ENCODE assay signal across 3 cellular contexts in genomic region chr10:31888442-31888841, GRCh38.
TF ChIP-seq lines count a peak whose summit lies in the region.

No MANE protein-coding gene starts in this region.

TF ChIP-seq in SK-N-SH treated with all-trans-retinoic acid at 6 μM for 48 hours, 23 proteins besides CTCF, POLR2A, EP300 and RAD21:
- no peak for TF ChIP-seq ISL1 (CRISPR knock-in tag; IDR thresholded peaks at IDR 0.05)
- no peak for TF ChIP-seq ZNF70 (CRISPR knock-in tag; IDR thresholded peaks at IDR 0.05)
- TF ChIP-seq ESRRG (CRISPR knock-in tag; IDR thresholded peaks at IDR 0.05) = no peak
- no peak for TF ChIP-seq PPARA (CRISPR knock-in tag; IDR thresholded peaks at IDR 0.05; ENCODE audit: borderline replicate concordance)
- TF ChIP-seq, protein P1, sequence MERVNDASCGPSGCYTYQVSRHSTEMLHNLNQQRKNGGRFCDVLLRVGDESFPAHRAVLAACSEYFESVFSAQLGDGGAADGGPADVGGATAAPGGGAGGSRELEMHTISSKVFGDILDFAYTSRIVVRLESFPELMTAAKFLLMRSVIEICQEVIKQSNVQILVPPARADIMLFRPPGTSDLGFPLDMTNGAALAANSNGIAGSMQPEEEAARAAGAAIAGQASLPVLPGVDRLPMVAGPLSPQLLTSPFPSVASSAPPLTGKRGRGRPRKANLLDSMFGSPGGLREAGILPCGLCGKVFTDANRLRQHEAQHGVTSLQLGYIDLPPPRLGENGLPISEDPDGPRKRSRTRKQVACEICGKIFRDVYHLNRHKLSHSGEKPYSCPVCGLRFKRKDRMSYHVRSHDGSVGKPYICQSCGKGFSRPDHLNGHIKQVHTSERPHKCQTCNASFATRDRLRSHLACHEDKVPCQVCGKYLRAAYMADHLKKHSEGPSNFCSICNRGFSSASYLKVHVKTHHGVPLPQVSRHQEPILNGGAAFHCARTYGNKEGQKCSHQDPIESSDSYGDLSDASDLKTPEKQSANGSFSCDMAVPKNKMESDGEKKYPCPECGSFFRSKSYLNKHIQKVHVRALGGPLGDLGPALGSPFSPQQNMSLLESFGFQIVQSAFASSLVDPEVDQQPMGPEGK (CRISPR knock-in tag; IDR thresholded peaks at IDR 0.05; ENCODE audit: borderline replicate concordance) = no peak
- TF ChIP-seq ARNTL (CRISPR knock-in tag; IDR thresholded peaks at IDR 0.05; ENCODE audit: borderline replicate concordance, low read depth) = no peak
- TF ChIP-seq, protein P2, sequence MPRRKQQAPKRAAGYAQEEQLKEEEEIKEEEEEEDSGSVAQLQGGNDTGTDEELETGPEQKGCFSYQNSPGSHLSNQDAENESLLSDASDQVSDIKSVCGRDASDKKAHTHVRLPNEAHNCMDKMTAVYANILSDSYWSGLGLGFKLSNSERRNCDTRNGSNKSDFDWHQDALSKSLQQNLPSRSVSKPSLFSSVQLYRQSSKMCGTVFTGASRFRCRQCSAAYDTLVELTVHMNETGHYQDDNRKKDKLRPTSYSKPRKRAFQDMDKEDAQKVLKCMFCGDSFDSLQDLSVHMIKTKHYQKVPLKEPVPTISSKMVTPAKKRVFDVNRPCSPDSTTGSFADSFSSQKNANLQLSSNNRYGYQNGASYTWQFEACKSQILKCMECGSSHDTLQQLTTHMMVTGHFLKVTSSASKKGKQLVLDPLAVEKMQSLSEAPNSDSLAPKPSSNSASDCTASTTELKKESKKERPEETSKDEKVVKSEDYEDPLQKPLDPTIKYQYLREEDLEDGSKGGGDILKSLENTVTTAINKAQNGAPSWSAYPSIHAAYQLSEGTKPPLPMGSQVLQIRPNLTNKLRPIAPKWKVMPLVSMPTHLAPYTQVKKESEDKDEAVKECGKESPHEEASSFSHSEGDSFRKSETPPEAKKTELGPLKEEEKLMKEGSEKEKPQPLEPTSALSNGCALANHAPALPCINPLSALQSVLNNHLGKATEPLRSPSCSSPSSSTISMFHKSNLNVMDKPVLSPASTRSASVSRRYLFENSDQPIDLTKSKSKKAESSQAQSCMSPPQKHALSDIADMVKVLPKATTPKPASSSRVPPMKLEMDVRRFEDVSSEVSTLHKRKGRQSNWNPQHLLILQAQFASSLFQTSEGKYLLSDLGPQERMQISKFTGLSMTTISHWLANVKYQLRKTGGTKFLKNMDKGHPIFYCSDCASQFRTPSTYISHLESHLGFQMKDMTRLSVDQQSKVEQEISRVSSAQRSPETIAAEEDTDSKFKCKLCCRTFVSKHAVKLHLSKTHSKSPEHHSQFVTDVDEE (CRISPR knock-in tag; IDR thresholded peaks at IDR 0.05) = no peak
- no peak for TF ChIP-seq TOX (CRISPR knock-in tag; IDR thresholded peaks at IDR 0.05; ENCODE audit: borderline replicate concordance)

TF ChIP-seq in SK-N-SH, 30 proteins besides CTCF, POLR2A, EP300 and RAD21:
- TF ChIP-seq FOSL2 (IDR thresholded peaks at IDR 0.05; ENCODE audit: borderline replicate concordance, low read depth) (no peak), SMC3 (IDR thresholded peaks at IDR 0.05; ENCODE audit: low read depth, low read length) (no peak), PBX3 (IDR thresholded peaks at IDR 0.05) (no peak), RCOR1 (IDR thresholded peaks at IDR 0.05; ENCODE audit: low read length) (no peak), GATA2 (CRISPR knock-in tag; IDR thresholded peaks at IDR 0.05) (no peak), MXI1 (IDR thresholded peaks at IDR 0.05; ENCODE audit: low read depth, low read length) (no peak), FOXM1 (IDR thresholded peaks at IDR 0.05; ENCODE audit: low read depth) (no peak), ZBTB33 (IDR thresholded peaks at IDR 0.05; ENCODE audit: borderline replicate concordance, low read depth) (no peak), RFX5 (IDR thresholded peaks at IDR 0.05; ENCODE audit: low read length) (no peak), TAF1 (IDR thresholded peaks at IDR 0.05; ENCODE audit: borderline replicate concordance, low read depth, low read length) (no peak), ELF1 (IDR thresholded peaks at IDR 0.05) (no peak), JUND (IDR thresholded peaks at IDR 0.05) (no peak), USF1 (IDR thresholded peaks at IDR 0.05; ENCODE audit: borderline replicate concordance, low read depth) (no peak), NFIC (IDR thresholded peaks at IDR 0.05; ENCODE audit: borderline replicate concordance) (no peak), POLR2AphosphoS5 (IDR thresholded peaks at IDR 0.05; ENCODE audit: low read depth, low read length) (no peak), FOXJ3 (CRISPR knock-in tag; IDR thresholded peaks at IDR 0.05) (no peak), CHD2 (IDR thresholded peaks at IDR 0.05; ENCODE audit: low read length, partially characterized antibody) (no peak), REST (IDR thresholded peaks at IDR 0.05; ENCODE audit: low read depth, low read length) (no peak), MEF2A (IDR thresholded peaks at IDR 0.05; ENCODE audit: borderline replicate concordance, low read depth) (no peak)

TF ChIP-seq in HepG2, 621 proteins besides CTCF, POLR2A, EP300 and RAD21 (continued from another document and continues in another):
- TF ChIP-seq, protein P3, sequence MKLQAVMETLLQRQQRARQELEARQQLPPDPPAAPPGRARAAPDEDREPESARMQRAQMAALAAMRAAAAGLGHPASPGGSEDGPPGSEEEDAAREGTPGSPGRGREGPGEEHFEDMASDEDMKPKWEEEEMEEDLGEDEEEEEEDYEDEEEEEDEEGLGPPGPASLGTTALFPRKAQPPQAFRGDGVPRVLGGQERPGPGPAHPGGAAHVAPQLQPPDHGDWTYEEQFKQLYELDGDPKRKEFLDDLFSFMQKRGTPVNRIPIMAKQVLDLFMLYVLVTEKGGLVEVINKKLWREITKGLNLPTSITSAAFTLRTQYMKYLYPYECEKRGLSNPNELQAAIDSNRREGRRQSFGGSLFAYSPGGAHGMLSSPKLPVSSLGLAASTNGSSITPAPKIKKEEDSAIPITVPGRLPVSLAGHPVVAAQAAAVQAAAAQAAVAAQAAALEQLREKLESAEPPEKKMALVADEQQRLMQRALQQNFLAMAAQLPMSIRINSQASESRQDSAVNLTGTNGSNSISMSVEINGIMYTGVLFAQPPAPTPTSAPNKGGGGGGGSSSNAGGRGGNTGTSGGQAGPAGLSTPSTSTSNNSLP (IDR thresholded peaks at IDR 0.05; ENCODE audit: low read depth, low read length) = peak; percentile 54
- no peak for TF ChIP-seq ZBTB3 (CRISPR knock-in tag; IDR thresholded peaks at IDR 0.05; ENCODE audit: borderline replicate concordance, low read depth)
- no peak for TF ChIP-seq SOX13 (IDR thresholded peaks at IDR 0.05)
- peak in 1 of 2 experiments; percentile 77; a peak in 2 of 4 replicates for TF ChIP-seq SOX13 (CRISPR knock-in tag; conservative IDR thresholded peaks at IDR 0.05 in 1 of 2, IDR thresholded peaks at IDR 0.05 in 1 of 2)
- peak; percentile 82 for TF ChIP-seq HNF4A (CRISPR knock-in tag; IDR thresholded peaks at IDR 0.05)
- no peak for TF ChIP-seq RBAK (CRISPR knock-in tag; IDR thresholded peaks at IDR 0.05)
- TF ChIP-seq ZNF263 (CRISPR knock-in tag; IDR thresholded peaks at IDR 0.05) = no peak
- 0 out of 2 replicates have a peak, but pooled peaks have one; percentile 12 for TF ChIP-seq FOSL2 (CRISPR knock-in tag; IDR thresholded peaks at IDR 0.05)
- peak; percentile 53 for TF ChIP-seq ZFX (CRISPR knock-in tag; IDR thresholded peaks at IDR 0.05; ENCODE audit: low read depth)
- TF ChIP-seq, protein P4, sequence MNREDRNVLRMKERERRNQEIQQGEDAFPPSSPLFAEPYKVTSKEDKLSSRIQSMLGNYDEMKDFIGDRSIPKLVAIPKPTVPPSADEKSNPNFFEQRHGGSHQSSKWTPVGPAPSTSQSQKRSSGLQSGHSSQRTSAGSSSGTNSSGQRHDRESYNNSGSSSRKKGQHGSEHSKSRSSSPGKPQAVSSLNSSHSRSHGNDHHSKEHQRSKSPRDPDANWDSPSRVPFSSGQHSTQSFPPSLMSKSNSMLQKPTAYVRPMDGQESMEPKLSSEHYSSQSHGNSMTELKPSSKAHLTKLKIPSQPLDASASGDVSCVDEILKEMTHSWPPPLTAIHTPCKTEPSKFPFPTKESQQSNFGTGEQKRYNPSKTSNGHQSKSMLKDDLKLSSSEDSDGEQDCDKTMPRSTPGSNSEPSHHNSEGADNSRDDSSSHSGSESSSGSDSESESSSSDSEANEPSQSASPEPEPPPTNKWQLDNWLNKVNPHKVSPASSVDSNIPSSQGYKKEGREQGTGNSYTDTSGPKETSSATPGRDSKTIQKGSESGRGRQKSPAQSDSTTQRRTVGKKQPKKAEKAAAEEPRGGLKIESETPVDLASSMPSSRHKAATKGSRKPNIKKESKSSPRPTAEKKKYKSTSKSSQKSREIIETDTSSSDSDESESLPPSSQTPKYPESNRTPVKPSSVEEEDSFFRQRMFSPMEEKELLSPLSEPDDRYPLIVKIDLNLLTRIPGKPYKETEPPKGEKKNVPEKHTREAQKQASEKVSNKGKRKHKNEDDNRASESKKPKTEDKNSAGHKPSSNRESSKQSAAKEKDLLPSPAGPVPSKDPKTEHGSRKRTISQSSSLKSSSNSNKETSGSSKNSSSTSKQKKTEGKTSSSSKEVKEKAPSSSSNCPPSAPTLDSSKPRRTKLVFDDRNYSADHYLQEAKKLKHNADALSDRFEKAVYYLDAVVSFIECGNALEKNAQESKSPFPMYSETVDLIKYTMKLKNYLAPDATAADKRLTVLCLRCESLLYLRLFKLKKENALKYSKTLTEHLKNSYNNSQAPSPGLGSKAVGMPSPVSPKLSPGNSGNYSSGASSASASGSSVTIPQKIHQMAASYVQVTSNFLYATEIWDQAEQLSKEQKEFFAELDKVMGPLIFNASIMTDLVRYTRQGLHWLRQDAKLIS (CRISPR knock-in tag; IDR thresholded peaks at IDR 0.05) = no peak
- TF ChIP-seq HHEX (CRISPR knock-in tag; IDR thresholded peaks at IDR 0.05) = peak; percentile 71; the same call in 1 of the 2 replicates
- TF ChIP-seq SOX5 (CRISPR knock-in tag; IDR thresholded peaks at IDR 0.05; ENCODE audit: borderline replicate concordance) = peak; percentile 78; the same call in 1 of the 2 replicates
- no peak for TF ChIP-seq SOX6 (IDR thresholded peaks at IDR 0.05)
- peak; percentile 45; the same call in 1 of the 2 replicates for TF ChIP-seq SOX6 (CRISPR knock-in tag; IDR thresholded peaks at IDR 0.05)
- TF ChIP-seq, protein P5, sequence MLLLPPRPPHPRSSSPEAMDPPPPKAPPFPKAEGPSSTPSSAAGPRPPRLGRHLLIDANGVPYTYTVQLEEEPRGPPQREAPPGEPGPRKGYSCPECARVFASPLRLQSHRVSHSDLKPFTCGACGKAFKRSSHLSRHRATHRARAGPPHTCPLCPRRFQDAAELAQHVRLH (CRISPR knock-in tag; IDR thresholded peaks at IDR 0.05; ENCODE audit: borderline replicate concordance, low read depth) = no peak
- TF ChIP-seq ATF4 (CRISPR knock-in tag; IDR thresholded peaks at IDR 0.05) = no peak
- TF ChIP-seq, protein P6, sequence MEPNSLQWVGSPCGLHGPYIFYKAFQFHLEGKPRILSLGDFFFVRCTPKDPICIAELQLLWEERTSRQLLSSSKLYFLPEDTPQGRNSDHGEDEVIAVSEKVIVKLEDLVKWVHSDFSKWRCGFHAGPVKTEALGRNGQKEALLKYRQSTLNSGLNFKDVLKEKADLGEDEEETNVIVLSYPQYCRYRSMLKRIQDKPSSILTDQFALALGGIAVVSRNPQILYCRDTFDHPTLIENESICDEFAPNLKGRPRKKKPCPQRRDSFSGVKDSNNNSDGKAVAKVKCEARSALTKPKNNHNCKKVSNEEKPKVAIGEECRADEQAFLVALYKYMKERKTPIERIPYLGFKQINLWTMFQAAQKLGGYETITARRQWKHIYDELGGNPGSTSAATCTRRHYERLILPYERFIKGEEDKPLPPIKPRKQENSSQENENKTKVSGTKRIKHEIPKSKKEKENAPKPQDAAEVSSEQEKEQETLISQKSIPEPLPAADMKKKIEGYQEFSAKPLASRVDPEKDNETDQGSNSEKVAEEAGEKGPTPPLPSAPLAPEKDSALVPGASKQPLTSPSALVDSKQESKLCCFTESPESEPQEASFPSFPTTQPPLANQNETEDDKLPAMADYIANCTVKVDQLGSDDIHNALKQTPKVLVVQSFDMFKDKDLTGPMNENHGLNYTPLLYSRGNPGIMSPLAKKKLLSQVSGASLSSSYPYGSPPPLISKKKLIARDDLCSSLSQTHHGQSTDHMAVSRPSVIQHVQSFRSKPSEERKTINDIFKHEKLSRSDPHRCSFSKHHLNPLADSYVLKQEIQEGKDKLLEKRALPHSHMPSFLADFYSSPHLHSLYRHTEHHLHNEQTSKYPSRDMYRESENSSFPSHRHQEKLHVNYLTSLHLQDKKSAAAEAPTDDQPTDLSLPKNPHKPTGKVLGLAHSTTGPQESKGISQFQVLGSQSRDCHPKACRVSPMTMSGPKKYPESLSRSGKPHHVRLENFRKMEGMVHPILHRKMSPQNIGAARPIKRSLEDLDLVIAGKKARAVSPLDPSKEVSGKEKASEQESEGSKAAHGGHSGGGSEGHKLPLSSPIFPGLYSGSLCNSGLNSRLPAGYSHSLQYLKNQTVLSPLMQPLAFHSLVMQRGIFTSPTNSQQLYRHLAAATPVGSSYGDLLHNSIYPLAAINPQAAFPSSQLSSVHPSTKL (CRISPR knock-in tag; IDR thresholded peaks at IDR 0.05) = peak; percentile 60
- TF ChIP-seq ZGPAT (CRISPR knock-in tag; IDR thresholded peaks at IDR 0.05) = 0 out of 2 replicates have a peak, but pooled peaks have one; percentile 24
- 0 out of 2 replicates have a peak, but pooled peaks have one; percentile 15 for TF ChIP-seq ZNF12 (CRISPR knock-in tag; IDR thresholded peaks at IDR 0.05)
- TF ChIP-seq TEAD3 (CRISPR knock-in tag; optimal IDR thresholded peaks at IDR 0.05; ENCODE audit: borderline replicate concordance) = peak; percentile 80
- TF ChIP-seq, protein P7, sequence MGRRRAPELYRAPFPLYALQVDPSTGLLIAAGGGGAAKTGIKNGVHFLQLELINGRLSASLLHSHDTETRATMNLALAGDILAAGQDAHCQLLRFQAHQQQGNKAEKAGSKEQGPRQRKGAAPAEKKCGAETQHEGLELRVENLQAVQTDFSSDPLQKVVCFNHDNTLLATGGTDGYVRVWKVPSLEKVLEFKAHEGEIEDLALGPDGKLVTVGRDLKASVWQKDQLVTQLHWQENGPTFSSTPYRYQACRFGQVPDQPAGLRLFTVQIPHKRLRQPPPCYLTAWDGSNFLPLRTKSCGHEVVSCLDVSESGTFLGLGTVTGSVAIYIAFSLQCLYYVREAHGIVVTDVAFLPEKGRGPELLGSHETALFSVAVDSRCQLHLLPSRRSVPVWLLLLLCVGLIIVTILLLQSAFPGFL (CRISPR knock-in tag; IDR thresholded peaks at IDR 0.05) = no peak
- TF ChIP-seq ZFY (CRISPR knock-in tag; IDR thresholded peaks at IDR 0.05) = peak; percentile 33; the same call in 1 of the 2 replicates
- TF ChIP-seq RARA (CRISPR knock-in tag; IDR thresholded peaks at IDR 0.05) = no peak
- TF ChIP-seq NFKB2 (CRISPR knock-in tag; IDR thresholded peaks at IDR 0.05; ENCODE audit: borderline replicate concordance) = no peak
